In genomic region chr17:31413871-31414589, GRCh38 we compare ENCODE assay signal across 12 cellular contexts. TPM values are rescaled to one million over a fixed set of nuclear protein-coding genes. Genes with fewer than 3 reads are reported as not detected.
DNase-seq lines count a peak whose midpoint lies in the region; ATAC-seq, FAIRE-seq and TF ChIP-seq lines count a peak whose summit lies in the region.
"Had no signal": no experiment of that assay in that cellular context is flagged by ENCODE, and none has a peak within 500 bp of the region (broad histone marks: within the 10 kb centered on the region; RNA-seq: fewer than 3 reads in every experiment).

No MANE protein-coding gene starts in this region.

- H3K4me1 ChIP-seq in fibroblast of lung (ENCODE audit: control insufficient read depth, extremely low read depth, insufficient read depth, low read length): no peaks in the 10 kb centered on the region
- H3K4me1 ChIP-seq: adrenal gland had no signal

- DNase-seq in DMS 273 (lab: John Stamatoyannopoulos, UW; ENCODE audit: unreplicated experiment) (peak; percentile 72), RCC 7860 (ENCODE audit: low spot score) (peak; percentile 45), fibroblast of lung (ENCODE audit: low read depth in 2 of 2) (peak; percentile 60 to 71), nucleus accumbens (lab: John Stamatoyannopoulos, UW) (peak in 50 of 56 donors; percentile 27 to 92 (median 76)), GM10248 (ENCODE audit: extremely low spot score) (no peak), Kasumi-1 (lab: John Stamatoyannopoulos, UW) (no peak)
- DNase-seq: DMS79 treated with DMSO at 0.1 percent for 48 hours; stimulated activated CD4-positive, alpha-beta T cell treated with anti-CD3 and anti-CD28 coated beads, Interleukin-2, amount 100 ng/mL, for 24 hours had no signal

- no peak overlapping the region for H2AFZ ChIP-seq in fibroblast of lung (ENCODE audit: low read length)

- POLR2A ChIA-PET in GM10248 (lab: Yijun Ruan, JAX): no interaction called here

- no peaks in the 10 kb centered on the region for H3K79me2 ChIP-seq in fibroblast of lung (ENCODE audit: control insufficient read depth, insufficient read depth, low read length)

- no peaks in the 10 kb centered on the region for H3K36me3 ChIP-seq in fibroblast of lung (ENCODE audit: control insufficient read depth, insufficient read depth, low read length)
- H3K36me3 ChIP-seq: adrenal gland had no signal

- no peak overlapping the region for H3K9ac ChIP-seq in fibroblast of lung (ENCODE audit: insufficient read depth, low read length)

- CTCF ChIA-PET in GM10248 (lab: Yijun Ruan, JAX): interaction anchor here (0.7 to 1.2 kb wide), 2 partner anchors 110 to 428 kb away, joined by 3 to 4 read pairs; no protein-coding TSS in a partner anchor

- peaks cover 6% of the 10 kb centered on the region for H3K27me3 ChIP-seq in fibroblast of lung (ENCODE audit: control insufficient read depth, insufficient read depth, low read length)

- no peak overlapping the region for H3K27ac ChIP-seq in fibroblast of lung (ENCODE audit: insufficient read depth, low read length)
- H3K27ac ChIP-seq: adrenal gland, VCaP had no signal

- H4K20me1 ChIP-seq in fibroblast of lung (ENCODE audit: control insufficient read depth, extremely low read depth, insufficient read depth, low read length): no peaks in the 10 kb centered on the region

- no peak for FAIRE-seq in RCC 7860 (lab: Jason Lieb, UNC)

- TF ChIP-seq CTCF in fibroblast of lung (conservative IDR thresholded peaks at IDR 0.05 in 1 of 2, IDR thresholded peaks at IDR 0.05 in 1 of 2; ENCODE audit: low read depth in 1 of 2, low read length in 2 of 2) (no peak), GM10248 (IDR thresholded peaks at IDR 0.05; ENCODE audit: control extremely low read depth, extremely low read depth, low read depth, missing control alignments) (no peak)

- H3K4me3 ChIP-seq in fibroblast of lung (replicated peaks in 1 of 4; ENCODE audit: control extremely low read depth in 1 of 4, insufficient read depth in 1 of 4, low read depth in 3 of 4, low read length in 4 of 4): no peak overlapping the region
- H3K4me3 ChIP-seq: adrenal gland had no signal

- ATAC-seq in activated CD4-positive, CD25-positive, alpha-beta regulatory T cell treated with anti-CD3 and anti-CD28 coated beads, Interleukin-2, amount 50 U/mL, for 24 hours: no peak
- no peak for ATAC-seq in HG02884 (IDR thresholded peaks at IDR 0.05; ENCODE audit: unreplicated experiment)

- no peaks in the 10 kb centered on the region for H3K9me3 ChIP-seq in fibroblast of lung (ENCODE audit: control insufficient read depth, insufficient read depth, low read depth, low read length)
- H3K9me3 ChIP-seq: adrenal gland had no signal

- no peak overlapping the region for H3K4me2 ChIP-seq in fibroblast of lung (ENCODE audit: extremely low read depth, insufficient read depth, low read length)

RNA-seq across cellular contexts. Expression of gene RAB11FIP4, which starts 22.6 kb away (rescaled TPM):
- 0.66 and 1.8 TPM in 2 replicates for total RNA-seq in fibroblast of lung
- polyA plus RNA-seq in fibroblast of lung: 0.14 and 0.16 TPM in 2 replicates
- polyA plus RNA-seq in fibroblast of lung (2012): 0.27 and 0.43 TPM in 2 replicates
- 1.1 TPM in 1 of 2 replicates, not detected in the other for polyA minus RNA-seq in fibroblast of lung (ENCODE audit: low replicate concordance)

Comparison
In these comparisons a context has a peak if more than half of its experiments do, and no peak if none do; other contexts are left out.
1. DNase-seq: peak in DMS 273 (single experiment), RCC 7860 (single experiment), fibroblast of lung (2 of 2) and nucleus accumbens (50 of 56); none in GM10248 (single experiment) and Kasumi-1 (0 of 2).